Comparison of ENCODE assay signal across 9 cellular contexts in the genomic region with DNA sequence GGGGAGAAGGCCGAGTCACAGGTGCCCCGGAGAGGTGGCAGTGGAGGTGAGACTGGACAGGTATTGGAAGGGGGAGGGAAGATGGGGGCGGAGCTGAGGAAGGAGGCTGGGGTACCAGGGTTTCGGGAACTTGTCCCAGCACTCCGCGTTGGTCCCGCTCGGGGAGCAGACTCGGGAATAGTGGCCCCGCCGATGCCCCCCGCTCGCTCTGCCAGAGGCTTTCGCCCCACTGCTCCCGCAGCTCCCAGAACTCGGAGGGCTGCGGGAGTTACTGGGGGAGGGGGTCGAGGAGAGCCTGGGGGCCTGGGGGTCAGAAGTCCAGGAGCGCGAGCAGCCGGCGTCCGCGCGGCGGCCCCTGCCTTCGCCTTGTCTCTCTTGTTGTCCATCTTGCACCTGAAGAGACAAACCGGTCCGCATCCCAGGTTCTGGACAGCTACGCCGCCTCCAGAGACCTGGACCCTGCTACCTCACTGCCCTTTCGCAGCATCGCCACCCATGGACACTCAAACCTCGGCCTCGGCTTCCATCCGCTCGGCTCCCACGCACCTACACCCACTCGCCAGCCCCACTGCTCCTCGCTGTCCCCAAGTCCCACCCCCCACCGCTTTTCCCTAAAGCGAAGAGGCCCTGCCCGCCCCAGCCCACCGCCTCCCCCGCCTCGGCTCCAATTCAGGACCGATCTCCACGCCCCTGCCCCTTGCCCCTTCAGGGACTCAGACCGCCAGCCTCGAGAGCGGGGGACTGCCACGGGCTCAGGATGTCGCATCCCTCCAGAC. TPM values are rescaled to one million over a fixed set of nuclear protein-coding genes. Genes with fewer than 3 reads are reported as not detected.
DNase-seq lines count a peak whose midpoint lies in the region; ATAC-seq and TF ChIP-seq lines count a peak whose summit lies in the region.
"Had no signal": no experiment of that assay in that cellular context is flagged by ENCODE, and none has a peak within 500 bp of the region (broad histone marks: within the 10 kb centered on the region; RNA-seq: fewer than 3 reads in every experiment).

No MANE protein-coding gene starts in this region.

- H3K27me3 Mint-ChIP-seq in activated naive CD4-positive, alpha-beta T cell treated with anti-CD3 and anti-CD28 coated beads, Interleukin-2, amount 50 U/mL, for 24 hours, result peaks cover 12% of the 10 kb centered on the region
- H3K27me3 Mint-ChIP-seq in activated T-helper 17 cell treated with anti-CD3 and anti-CD28 coated beads, Interleukin-2, amount 50 U/mL, for 72 hours, result peaks cover 14% of the 10 kb centered on the region
- H3K27me3 Mint-ChIP-seq in type B pancreatic cell, result peaks cover 35% of the 10 kb centered on the region

- no peaks in the 10 kb centered on the region for H3K36me3 Mint-ChIP-seq in activated naive CD4-positive, alpha-beta T cell treated with anti-CD3 and anti-CD28 coated beads, Interleukin-2, amount 50 U/mL, for 24 hours
- no peaks in the 10 kb centered on the region for H3K36me3 Mint-ChIP-seq in activated T-helper 17 cell treated with anti-CD3 and anti-CD28 coated beads, Interleukin-2, amount 50 U/mL, for 72 hours (ENCODE audit: low read depth)
- H3K36me3 Mint-ChIP-seq in type B pancreatic cell, result peaks cover 4% of the 10 kb centered on the region

- no peak overlapping the region for H3K27ac Mint-ChIP-seq in activated naive CD4-positive, alpha-beta T cell treated with anti-CD3 and anti-CD28 coated beads, Interleukin-2, amount 50 U/mL, for 24 hours
- H3K27ac Mint-ChIP-seq in activated T-helper 17 cell treated with anti-CD3 and anti-CD28 coated beads, Interleukin-2, amount 50 U/mL, for 72 hours, result no peak overlapping the region
- peak overlapping the region; percentile 73 for H3K27ac Mint-ChIP-seq in type B pancreatic cell

- DNase-seq in activated naive CD4-positive, alpha-beta T cell treated with Interleukin-2 at 50 U/mL for 16 hours, result no peak
- peak; percentile 73 for DNase-seq in left kidney (ENCODE audit: low read depth, low spot score)
- DNase-seq in type B pancreatic cell (ENCODE audit: extremely low spot score, unreplicated experiment), result no peak
- DNase-seq in stimulated activated CD4-positive, alpha-beta T cell treated with anti-CD3 and anti-CD28 coated beads, Interleukin-4, amount 100 ng/mL, for 4 hours, result no peak
- no peak for DNase-seq in SK-N-DZ (ENCODE audit: low spot score)
- DNase-seq: NCI-H226 had no signal

- no peak for TF ChIP-seq CTCF in type B pancreatic cell (conservative IDR thresholded peaks at IDR 0.05)

- no peaks in the 10 kb centered on the region for H3K9me3 Mint-ChIP-seq in activated naive CD4-positive, alpha-beta T cell treated with anti-CD3 and anti-CD28 coated beads, Interleukin-2, amount 50 U/mL, for 24 hours
- H3K9me3 Mint-ChIP-seq in activated T-helper 17 cell treated with anti-CD3 and anti-CD28 coated beads, Interleukin-2, amount 50 U/mL, for 72 hours, result no peaks in the 10 kb centered on the region
- H3K9me3 Mint-ChIP-seq in type B pancreatic cell, result no peaks in the 10 kb centered on the region

- H3K4me3 Mint-ChIP-seq in activated naive CD4-positive, alpha-beta T cell treated with anti-CD3 and anti-CD28 coated beads, Interleukin-2, amount 50 U/mL, for 24 hours, result peak overlapping the region; percentile 82
- peak overlapping the region; percentile 53 for H3K4me3 Mint-ChIP-seq in activated T-helper 17 cell treated with anti-CD3 and anti-CD28 coated beads, Interleukin-2, amount 50 U/mL, for 72 hours
- peak overlapping the region; percentile 91 for H3K4me3 Mint-ChIP-seq in type B pancreatic cell

- peaks cover 23% of the 10 kb centered on the region for H3K4me1 Mint-ChIP-seq in activated naive CD4-positive, alpha-beta T cell treated with anti-CD3 and anti-CD28 coated beads, Interleukin-2, amount 50 U/mL, for 24 hours
- H3K4me1 Mint-ChIP-seq in activated T-helper 17 cell treated with anti-CD3 and anti-CD28 coated beads, Interleukin-2, amount 50 U/mL, for 72 hours, result peaks cover 10% of the 10 kb centered on the region
- H3K4me1 Mint-ChIP-seq in type B pancreatic cell (ENCODE audit: unreplicated experiment), result peaks cover 13% of the 10 kb centered on the region

- ATAC-seq in activated T-helper 17 cell treated with anti-CD3 and anti-CD28 coated beads, Interleukin-2, amount 50 U/mL, for 72 hours (replicated peaks), result no peak
- ATAC-seq in GM19395 (IDR thresholded peaks at IDR 0.05; ENCODE audit: unreplicated experiment), result no peak

RNA-seq across cellular contexts. Expression of a gene that starts 0.7 kb away (rescaled TPM):
- total RNA-seq in activated T-helper 17 cell treated with anti-CD3 and anti-CD28 coated beads, Interleukin-2, amount 50 U/mL, for 72 hours, result under 1 TPM; 0.19 to 0.21 TPM
- total RNA-seq in type B pancreatic cell (ENCODE audit: low replicate concordance), result 8.5 and 10.9 TPM in 2 replicates
- 1.3 and 2.0 TPM in 2 replicates for polyA plus RNA-seq in SK-N-DZ (2014; cell fraction: cytosol; rRNA removed)
- polyA plus RNA-seq in SK-N-DZ (2014; cell fraction: nucleus; rRNA removed), result 1.9 and 6.1 TPM in 2 replicates

RNA-seq across cellular contexts. Expression of a gene that starts 14.8 kb away (rescaled TPM):
- not detected for total RNA-seq in activated T-helper 17 cell treated with anti-CD3 and anti-CD28 coated beads, Interleukin-2, amount 50 U/mL, for 72 hours
- 4.3 and 7.4 TPM in 2 replicates for total RNA-seq in type B pancreatic cell (ENCODE audit: low replicate concordance)
- polyA plus RNA-seq in SK-N-DZ (2014; cell fraction: cytosol; rRNA removed), result 0.61 and 1.1 TPM in 2 replicates
- 0.18 and 0.23 TPM in 2 replicates for polyA plus RNA-seq in SK-N-DZ (2014; cell fraction: nucleus; rRNA removed)

RNA-seq across cellular contexts. Expression of a gene that starts 30.2 kb away (rescaled TPM):
- total RNA-seq in activated T-helper 17 cell treated with anti-CD3 and anti-CD28 coated beads, Interleukin-2, amount 50 U/mL, for 72 hours, result 10 to 100 TPM; 39.0 to 46.3 TPM
- total RNA-seq in type B pancreatic cell (ENCODE audit: low replicate concordance), result 38.2 and 42.2 TPM in 2 replicates
- polyA plus RNA-seq in SK-N-DZ (2014; cell fraction: cytosol; rRNA removed), result 20.8 and 28.7 TPM in 2 replicates
- 35.1 and 44.5 TPM in 2 replicates for polyA plus RNA-seq in SK-N-DZ (2014; cell fraction: nucleus; rRNA removed)

RNA-seq across cellular contexts. Expression of a gene that starts 41.1 kb away (rescaled TPM):
- 1 to 10 TPM; 3.7 to 7.6 TPM for total RNA-seq in activated T-helper 17 cell treated with anti-CD3 and anti-CD28 coated beads, Interleukin-2, amount 50 U/mL, for 72 hours
- 1.1 and 2.4 TPM in 2 replicates for total RNA-seq in type B pancreatic cell (ENCODE audit: low replicate concordance)
- polyA plus RNA-seq in SK-N-DZ (2014; cell fraction: cytosol; rRNA removed), result 9.0 and 21.7 TPM in 2 replicates
- 11.4 and 25.5 TPM in 2 replicates for polyA plus RNA-seq in SK-N-DZ (2014; cell fraction: nucleus; rRNA removed)

RNA-seq across cellular contexts. Expression of a gene that starts 43.5 kb away (rescaled TPM):
- total RNA-seq in activated T-helper 17 cell treated with anti-CD3 and anti-CD28 coated beads, Interleukin-2, amount 50 U/mL, for 72 hours, result 1 to 10 TPM; 3.6 to 4.5 TPM
- 11.7 and 19.0 TPM in 2 replicates for total RNA-seq in type B pancreatic cell (ENCODE audit: low replicate concordance)
- polyA plus RNA-seq in SK-N-DZ (2014; cell fraction: cytosol; rRNA removed), result 6.2 and 6.3 TPM in 2 replicates
- 9.5 and 13.8 TPM in 2 replicates for polyA plus RNA-seq in SK-N-DZ (2014; cell fraction: nucleus; rRNA removed)
